Comparison of ENCODE assay signal across 18 cellular contexts in the genomic region with DNA sequence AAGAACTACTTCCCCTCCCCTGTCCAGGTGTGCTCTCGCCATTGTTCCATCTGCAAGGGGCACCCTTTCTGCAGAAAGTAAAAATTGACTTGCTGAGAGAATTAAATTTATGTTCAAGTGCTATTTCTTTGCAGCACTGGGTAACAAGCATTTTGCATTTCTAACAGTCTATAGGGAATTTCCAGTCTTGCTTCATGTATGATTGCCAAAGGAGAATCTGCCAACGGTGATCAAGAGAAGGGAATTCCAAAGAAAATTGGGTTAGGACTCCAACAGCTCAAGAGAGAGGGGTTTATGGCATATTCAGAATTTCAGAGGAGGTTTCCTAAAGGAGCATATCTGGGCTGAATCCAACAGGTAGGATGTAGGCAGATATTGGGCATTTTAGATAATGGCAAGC.
DNase-seq lines count a peak whose midpoint lies in the region; ATAC-seq, FAIRE-seq and TF ChIP-seq lines count a peak whose summit lies in the region.
"Had no signal": no experiment of that assay in that cellular context is flagged by ENCODE, and none has a peak within 500 bp of the region (broad histone marks: within the 10 kb centered on the region; RNA-seq: fewer than 3 reads in every experiment).

No MANE protein-coding gene starts in this region.

- 100% methylated on average over 1 of the region's 2 CpGs; no CpG with 5 or more reads in 1 of the 2 experiments for WGBS in IMR-90 (ENCODE audit: extremely low coverage in 2 of 2, insufficient read length in 1 of 2), 2 experiments
- 38% methylated on average over 2 of the region's 2 CpGs for WGBS in GM12878 (ENCODE audit: insufficient coverage, insufficient replicate concordance, low lambda C conversion rate, missing lambda C conversion rate)
- 80% methylated on average over 1 of the region's 2 CpGs for WGBS in mesenchymal stem cell
- 76 to 82% methylated on average over 2 of the region's 2 CpGs for WGBS in testis, 2 donors

- no peak overlapping the region for H2AK5ac ChIP-seq in IMR-90 (ENCODE audit: low read depth, low read length)
- no peak overlapping the region for H2AK5ac ChIP-seq in mesenchymal stem cell (ENCODE audit: low read length, severe bottlenecking)

- no peak overlapping the region for H3K4me2 ChIP-seq in IMR-90 (ENCODE audit: low read depth, low read length)
- no peak overlapping the region for H3K4me2 ChIP-seq in GM12878 (ENCODE audit: control insufficient read depth, insufficient read depth)
- no peak overlapping the region for H3K4me2 ChIP-seq in mesenchymal stem cell (ENCODE audit: low read length, poor library complexity, severe bottlenecking)
- H3K4me2 ChIP-seq: BLaER1 had no signal

- no peaks in the 10 kb centered on the region for H3K27me3 Mint-ChIP-seq in activated T-cell treated with anti-CD3 and anti-CD28 coated beads, Interleukin-2, amount 50 U/mL, for 24 hours

- no peak for TF ChIP-seq POLR2A in IMR-90 (IDR thresholded peaks at IDR 0.05; ENCODE audit: low read depth, low read length)
- no peak for TF ChIP-seq POLR2A in GM12878 (IDR thresholded peaks at IDR 0.05; ENCODE audit: low read depth, low read length)
- no peak for TF ChIP-seq POLR2A in testis (IDR thresholded peaks at IDR 0.05)

- no peak overlapping the region for H3K18ac ChIP-seq in IMR-90 (ENCODE audit: low read depth, low read length)
- no peak overlapping the region for H3K18ac ChIP-seq in mesenchymal stem cell (ENCODE audit: low read depth in 1 of 2, low read length in 2 of 2)

- in situ Hi-C loops in IMR-90 (cut with MboI; ENCODE audit: low sequenced_read_pairs): no loop called here
- in situ Hi-C loops in GM12878 (cut with MboI): no loop called here

- H2AFZ ChIP-seq in IMR-90 (replicated peaks; ENCODE audit: low read length, poor library complexity): no peak overlapping the region
- H2AFZ ChIP-seq in GM12878 (ENCODE audit: control insufficient read depth, low read depth, low read length): no peak overlapping the region
- no peak overlapping the region for H2AFZ ChIP-seq in mesenchymal stem cell (ENCODE audit: low read depth, low read length)

- no peak overlapping the region for H3K27ac Mint-ChIP-seq in activated T-cell treated with anti-CD3 and anti-CD28 coated beads, Interleukin-2, amount 50 U/mL, for 24 hours

- H3K4me3 ChIP-seq in IMR-90 (ENCODE audit: insufficient read depth, low read depth, low read length) (no peak overlapping the region), GM12878 (no peak overlapping the region), mesenchymal stem cell (ENCODE audit: insufficient read depth in 1 of 2, low read depth in 1 of 2, low read length in 2 of 2) (no peak overlapping the region), testis (no peak overlapping the region)
- H3K4me3 ChIP-seq: BLaER1, SK-N-MC had no signal

- H2BK12ac ChIP-seq in mesenchymal stem cell (ENCODE audit: low read length in 2 of 2): no peak overlapping the region

- no peak for TF ChIP-seq CTCF in IMR-90 (conservative IDR thresholded peaks at IDR 0.05; ENCODE audit: low read depth, low read length)
- TF ChIP-seq CTCF in GM12878 (IDR thresholded peaks at IDR 0.05 in 2 of 3, conservative IDR thresholded peaks at IDR 0.05 in 1 of 3; ENCODE audit: control insufficient read depth in 2 of 3, extremely low read depth in 1 of 3, insufficient read depth in 1 of 3, low read depth in 3 of 3, low read length in 3 of 3): no peak
- TF ChIP-seq CTCF in testis (IDR thresholded peaks at IDR 0.05): no peak

- H3K79me2 ChIP-seq in GM12878 (ENCODE audit: control insufficient read depth, insufficient read depth, low read length): no peaks in the 10 kb centered on the region

- no peak overlapping the region for H4K8ac ChIP-seq in IMR-90 (ENCODE audit: low read depth in 2 of 2, low read length in 2 of 2)
- H4K8ac ChIP-seq in mesenchymal stem cell (ENCODE audit: low read length): no peak overlapping the region

- H3K14ac ChIP-seq in IMR-90 (replicated peaks; ENCODE audit: low read depth, low read length) (no peak overlapping the region), mesenchymal stem cell (ENCODE audit: low read length in 2 of 2) (no peak overlapping the region)

- ATAC-seq in IMR-90 (ENCODE audit: low read depth) (no peak), GM12878 (no peak), GM19395 (IDR thresholded peaks at IDR 0.05; ENCODE audit: unreplicated experiment) (no peak)
- ATAC-seq: HCT116 had no signal

- H4K20me1 ChIP-seq in IMR-90 (ENCODE audit: insufficient read depth, low read length) (no peaks in the 10 kb centered on the region), GM12878 (ENCODE audit: control insufficient read depth, insufficient read depth) (no peaks in the 10 kb centered on the region)
- H4K20me1 ChIP-seq: BLaER1 had no signal

- no peaks in the 10 kb centered on the region for H3K4me1 Mint-ChIP-seq in activated T-cell treated with anti-CD3 and anti-CD28 coated beads, Interleukin-2, amount 50 U/mL, for 24 hours (ENCODE audit: low read depth)

- no peak overlapping the region for H2AK9ac ChIP-seq in IMR-90 (replicated peaks; ENCODE audit: low read depth, low read length, poor library complexity)

- RAD21 ChIA-PET in GM12878 (lab: Charles Lee; ENCODE audit: unreplicated experiment): interaction anchor here (2.7 kb wide), 1 partner anchor 16 kb away, joined by 11 read pairs; no protein-coding TSS in a partner anchor

- CTCF ChIA-PET in IMR-90 (lab: Yijun Ruan, JAX): no interaction called here
- CTCF ChIA-PET in GM12878 (lab: Yijun Ruan, JAX): interaction anchor here (2.9 kb wide), 1 partner anchor 11 kb away, joined by 9 read pairs; no protein-coding TSS in a partner anchor

- SMC1A ChIA-PET in GM12878 (lab: Charles Lee; ENCODE audit: uncharacterized antibody, unreplicated experiment): interaction anchor here (1.8 to 2.1 kb wide), 2 partner anchors 16 kb away, joined by 4 to 8 read pairs; no protein-coding TSS in a partner anchor

- no peaks in the 10 kb centered on the region for H3K36me3 Mint-ChIP-seq in activated T-cell treated with anti-CD3 and anti-CD28 coated beads, Interleukin-2, amount 50 U/mL, for 24 hours (ENCODE audit: low read depth)

- no peak overlapping the region for H3K56ac ChIP-seq in IMR-90 (ENCODE audit: extremely low read depth, insufficient read depth, low read length)

- dilution Hi-C loops in IMR-90 (cut with HindIII; ENCODE audit: low sequenced_read_pairs, unreplicated experiment): no loop called here

- POLR2A ChIA-PET in IMR-90 (lab: Charles Lee; ENCODE audit: unreplicated experiment): no interaction called here
- POLR2A ChIA-PET in GM12878 (lab: Charles Lee): interaction anchor here (1.6 kb wide), 2 partner anchors 11 to 16 kb away, joined by 3 to 4 read pairs; no protein-coding TSS in a partner anchor

- H3K4ac ChIP-seq in IMR-90 (ENCODE audit: low read depth, low read length) (peak overlapping the region; percentile 6; the same call in 1 of the 2 replicates), mesenchymal stem cell (ENCODE audit: low read depth in 1 of 2, low read length in 2 of 2) (no peak overlapping the region)

- H3K9me3 Mint-ChIP-seq in activated T-cell treated with anti-CD3 and anti-CD28 coated beads, Interleukin-2, amount 50 U/mL, for 24 hours: no peaks in the 10 kb centered on the region

- TF ChIP-seq RAD21 in IMR-90 (IDR thresholded peaks at IDR 0.05; ENCODE audit: low read length) (no peak), GM12878 (IDR thresholded peaks at IDR 0.05; ENCODE audit: insufficient read depth, low read depth, low read length) (no peak)

- no peaks in the 10 kb centered on the region for H3K27me3 ChIP-seq in IMR-90 (ENCODE audit: control insufficient read depth, insufficient read depth, low read length)
- no peaks in the 10 kb centered on the region for H3K27me3 ChIP-seq in GM12878 (replicated peaks in 1 of 2; ENCODE audit: control insufficient read depth in 2 of 2, insufficient read depth in 2 of 2, low read length in 1 of 2)
- H3K27me3 ChIP-seq in mesenchymal stem cell (ENCODE audit: control insufficient read depth in 1 of 2, insufficient read depth in 1 of 2, low read length in 2 of 2): peaks cover 0 to 17% of the 10 kb centered on the region in 2 experiments
- H3K27me3 ChIP-seq in testis: no peaks in the 10 kb centered on the region
- H3K27me3 ChIP-seq: BLaER1 had no signal

- H3K36me3 ChIP-seq in IMR-90 (ENCODE audit: control insufficient read depth, insufficient read depth, low read length): no peaks in the 10 kb centered on the region
- H3K36me3 ChIP-seq in GM12878 (ENCODE audit: control insufficient read depth in 2 of 2, insufficient read depth in 2 of 2, low read length in 1 of 2): no peaks in the 10 kb centered on the region
- H3K36me3 ChIP-seq in mesenchymal stem cell (ENCODE audit: control insufficient read depth in 1 of 2, insufficient read depth in 2 of 2, low read depth in 1 of 2, low read length in 2 of 2): no peaks in the 10 kb centered on the region
- H3K36me3 ChIP-seq in testis (ENCODE audit: low read depth, missing control alignments): no peaks in the 10 kb centered on the region
- H3K36me3 ChIP-seq: BLaER1 had no signal

- H3K9me1 ChIP-seq in IMR-90 (ENCODE audit: insufficient read depth, low read length): peaks cover 10% of the 10 kb centered on the region

- H2BK120ac ChIP-seq in IMR-90 (ENCODE audit: low read depth, low read length) (0 out of 2 replicates have a peak overlapping the region, but pooled peaks have one; percentile 38), mesenchymal stem cell (ENCODE audit: low read depth, low read length) (no peak overlapping the region)

- FAIRE-seq in GM12878 (lab: Jason Lieb, UNC): no peak

- H3K23ac ChIP-seq in IMR-90 (ENCODE audit: low read depth, low read length) (no peak overlapping the region), mesenchymal stem cell (ENCODE audit: low read length in 2 of 2) (no peak overlapping the region)

- no peak overlapping the region for H2BK20ac ChIP-seq in IMR-90 (ENCODE audit: low read depth, low read length)

- TF ChIP-seq EP300 in GM12878 (IDR thresholded peaks at IDR 0.05; ENCODE audit: borderline replicate concordance in 1 of 2, control insufficient read depth in 1 of 2, low read depth in 2 of 2, low read length in 2 of 2): no peak

- H2BK5ac ChIP-seq in IMR-90 (ENCODE audit: low read depth, low read length, poor library complexity, severe bottlenecking) (no peak overlapping the region), mesenchymal stem cell (ENCODE audit: low read depth, low read length, poor library complexity, severe bottlenecking) (no peak overlapping the region)

- intact Hi-C loops in IMR-90 (cut with micrococcal nuclease): loop anchor here (5.0 to 10.0 kb wide), 3 partner anchors 99 to 429 kb away; no protein-coding TSS in a partner anchor
- intact Hi-C loops in GM12878 (cut with micrococcal nuclease; ENCODE audit: unreplicated experiment): loop anchor here (5.0 kb wide), 2 partner anchors 54 to 99 kb away; no protein-coding TSS in a partner anchor
- intact Hi-C loops in testis (cut with DNase I; ENCODE audit: low total_unique reads): no loop called here

- H3K4me1 ChIP-seq in IMR-90 (ENCODE audit: control insufficient read depth, insufficient read depth, low read length): peaks cover 18% of the 10 kb centered on the region
- peaks cover 57% of the 10 kb centered on the region for H3K4me1 ChIP-seq in GM12878 (ENCODE audit: control insufficient read depth, insufficient read depth, low read length)
- peaks cover 4% of the 10 kb centered on the region for H3K4me1 ChIP-seq in mesenchymal stem cell (ENCODE audit: control insufficient read depth, insufficient read depth, low read depth, low read length)
- H3K4me1 ChIP-seq in testis: peaks cover 3% of the 10 kb centered on the region
- H3K4me1 ChIP-seq: BLaER1 had no signal

- no peak overlapping the region for H3K27ac ChIP-seq in IMR-90 (ENCODE audit: insufficient read depth, low read length)
- H3K27ac ChIP-seq in GM12878 (ENCODE audit: control insufficient read depth, insufficient read depth): no peak overlapping the region; the same call in 1 of the 2 replicates
- no peak overlapping the region for H3K27ac ChIP-seq in mesenchymal stem cell (ENCODE audit: low read length, poor library complexity, severe bottlenecking)
- H3K27ac ChIP-seq in testis: no peak overlapping the region
- H3K27ac ChIP-seq: BLaER1, SK-N-MC had no signal

- H2BK15ac ChIP-seq in IMR-90 (ENCODE audit: low read depth, low read length) (no peak overlapping the region; the same call in 2 of the 3 replicates), mesenchymal stem cell (ENCODE audit: low read depth, poor library complexity, severe bottlenecking) (no peak overlapping the region)

- H3K4me3 Mint-ChIP-seq in activated T-cell treated with anti-CD3 and anti-CD28 coated beads, Interleukin-2, amount 50 U/mL, for 24 hours: no peak overlapping the region

- no peak overlapping the region for H3K9ac ChIP-seq in IMR-90 (ENCODE audit: low read depth, low read length)
- no peak overlapping the region for H3K9ac ChIP-seq in GM12878 (ENCODE audit: control insufficient read depth, insufficient read depth, low read length)
- no peak overlapping the region for H3K9ac ChIP-seq in mesenchymal stem cell (ENCODE audit: low read length)
- H3K9ac ChIP-seq: BLaER1 had no signal

- no peak overlapping the region for H4K5ac ChIP-seq in IMR-90 (ENCODE audit: low read depth, low read length)

- no peaks in the 10 kb centered on the region for H3K79me1 ChIP-seq in IMR-90 (ENCODE audit: low read depth in 1 of 2, low read length in 2 of 2)
- H3K79me1 ChIP-seq in mesenchymal stem cell (replicated peaks; ENCODE audit: low read length, poor library complexity, severe bottlenecking): no peaks in the 10 kb centered on the region

- DNase-seq in CD1c-positive myeloid dendritic cell (ENCODE audit: extremely low spot score): peak; percentile 71
- peak; percentile 41 for DNase-seq in IMR-90
- DNase-seq in GM12878 (ENCODE audit: low read depth, low spot score): no peak
- peak; percentile 40 for DNase-seq in mesenchymal stem cell
- no peak for DNase-seq in H4 (ENCODE audit: low spot score)
- no peak for DNase-seq in activated T-cell treated with anti-CD3 and anti-CD28 coated beads, Interleukin-2, amount 50 U/mL, for 24 hours
- no peak for DNase-seq in testis
- DNase-seq: DMS 273 treated with DMSO at 0.1 percent for 48 hours, NCI-H1417 treated with DMSO at 0.1 percent for 48 hours, NCI-H1930, NCI-H2171, NCI-H510A, NCI-H82, Right ventricle myocardium superior had no signal

- BruUV-seq in IMR-90 (replicated peaks; lab: Mats Ljungman, UMichigan) (no TSS peak), GM12878 (replicated peaks; lab: Mats Ljungman, UMichigan) (no TSS peak)

- H4K91ac ChIP-seq in IMR-90 (ENCODE audit: insufficient read depth, low read depth, low read length) (no peak overlapping the region), mesenchymal stem cell (ENCODE audit: low read length) (no peak overlapping the region)

- no peaks in the 10 kb centered on the region for H3K9me3 ChIP-seq in IMR-90 (ENCODE audit: control insufficient read depth, insufficient read depth, low read length)
- peaks cover 3% of the 10 kb centered on the region; the same call in 2 of the 3 replicates for H3K9me3 ChIP-seq in GM12878 (replicated peaks; ENCODE audit: control insufficient read depth, insufficient read depth, low read length)
- no peaks in the 10 kb centered on the region for H3K9me3 ChIP-seq in mesenchymal stem cell (ENCODE audit: control insufficient read depth, low read length)
- H3K9me3 ChIP-seq in testis: no peaks in the 10 kb centered on the region
- H3K9me3 ChIP-seq: BLaER1 had no signal

Comparison
In these comparisons a context has a peak if more than half of its experiments do, and no peak if none do; other contexts are left out.
1. DNase-seq: peak in CD1c-positive myeloid dendritic cell (single experiment), IMR-90 (single experiment) and mesenchymal stem cell (single experiment); none in GM12878 (single experiment), H4 (single experiment), activated T-cell treated with anti-CD3 and anti-CD28 coated beads, Interleukin-2, amount 50 U/mL, for 24 hours (single experiment) and testis (single experiment).